8 cellular contexts compared by ENCODE assay signal in genomic region chr19:11482384-11483050, GRCh38. TPM values are rescaled to one million over a fixed set of nuclear protein-coding genes. Genes with fewer than 3 reads are reported as not detected.
DNase-seq lines count a peak whose midpoint lies in the region; ATAC-seq and TF ChIP-seq lines count a peak whose summit lies in the region.

No MANE protein-coding gene starts in this region.

- H3K36me3 Mint-ChIP-seq in osteocyte (ENCODE audit: unreplicated experiment), result no peaks in the 10 kb centered on the region

- H3K4me3 Mint-ChIP-seq in osteocyte (ENCODE audit: unreplicated experiment), result peak overlapping the region; percentile 65

- peaks cover 8% of the 10 kb centered on the region for H3K27me3 ChIP-seq in thoracic aorta (replicated peaks; ENCODE audit: insufficient read depth)

- H3K27me3 Mint-ChIP-seq in osteocyte (ENCODE audit: unreplicated experiment), result peaks cover 27% of the 10 kb centered on the region

- peaks cover 3% of the 10 kb centered on the region; the same call in 1 of the 2 replicates for H3K4me1 ChIP-seq in ES-I3 (ENCODE audit: insufficient read depth, low read length)
- peaks cover 10 to 22% of the 10 kb centered on the region in 2 donors for H3K4me1 ChIP-seq in thoracic aorta (ENCODE audit: control insufficient read depth in 1 of 2, low read depth in 2 of 2)

- H3K36me3 ChIP-seq in ES-I3 (ENCODE audit: insufficient read depth, low read length) (no peaks in the 10 kb centered on the region), thoracic aorta (no peaks in the 10 kb centered on the region)

- H3K4me3 ChIP-seq in thoracic aorta, result peak overlapping the region; percentile 60

- peak; percentile 27 for ATAC-seq in thoracic aorta (ENCODE audit: insufficient number of reproducible peaks, low FRiP score, low read depth)

- peaks cover 16% of the 10 kb centered on the region for H3K4me1 Mint-ChIP-seq in osteocyte (ENCODE audit: unreplicated experiment)

- no peak overlapping the region for H3K27ac ChIP-seq in thoracic aorta

- no peaks in the 10 kb centered on the region for H3K9me3 Mint-ChIP-seq in osteocyte (ENCODE audit: unreplicated experiment)

- TF ChIP-seq CTCF in osteocyte (IDR thresholded peaks at IDR 0.05) (peak; percentile 94), thoracic aorta (IDR thresholded peaks at IDR 0.05) (peak; percentile 95)

- H3K9ac ChIP-seq in ES-I3 (ENCODE audit: low read depth, low read length), result peak overlapping the region; percentile 36; the same call in 1 of the 2 replicates

- peak; percentile 37 for DNase-seq in HCEC 1CT
- peak; percentile 84 for DNase-seq in MV-4-11 (lab: John Stamatoyannopoulos, UW)
- peak; percentile 87 for DNase-seq in SK-N-DZ (ENCODE audit: low spot score)
- peak; percentile 88 for DNase-seq in activated naive CD4-positive, alpha-beta T cell treated with Interleukin-2 at 50 U/mL for 16 hours
- peak; percentile 94 for DNase-seq in germinal center (ENCODE audit: low spot score)
- DNase-seq in osteocyte (ENCODE audit: extremely low spot score, unreplicated experiment), result peak; percentile 93
- DNase-seq in thoracic aorta (ENCODE audit: low spot score), result peak; percentile 27

- no peak overlapping the region for H3K27ac Mint-ChIP-seq in osteocyte (ENCODE audit: unreplicated experiment)

- H3K9me3 ChIP-seq in ES-I3 (ENCODE audit: control insufficient read depth, insufficient read depth, low read length) (no peaks in the 10 kb centered on the region), thoracic aorta (no peaks in the 10 kb centered on the region)

RNA-seq across cellular contexts. Expression of gene ELAVL3, which starts 1.7 kb away (rescaled TPM):
- polyA plus RNA-seq in SK-N-DZ (2014; cell fraction: cytosol; rRNA removed), result 66.4 and 88.5 TPM in 2 replicates
- polyA plus RNA-seq in SK-N-DZ (2014; cell fraction: nucleus; rRNA removed), result 47.9 and 77.2 TPM in 2 replicates
- not detected in 2 replicates for total RNA-seq in osteocyte
- total RNA-seq in thoracic aorta, result not detected

RNA-seq across cellular contexts. Expression of gene ZNF653, which starts 23.1 kb away (rescaled TPM):
- polyA plus RNA-seq in SK-N-DZ (2014; cell fraction: cytosol; rRNA removed), result 4.0 and 10.3 TPM in 2 replicates
- 8.2 and 13.5 TPM in 2 replicates for polyA plus RNA-seq in SK-N-DZ (2014; cell fraction: nucleus; rRNA removed)
- total RNA-seq in osteocyte, result 10.3 and 15.1 TPM in 2 replicates
- total RNA-seq in thoracic aorta, result 10 to 100 TPM in 1 of 2 donors, 1 to 10 TPM in 1; 5.4 to 25.0 TPM

RNA-seq across cellular contexts. Expression of gene ECSIT, which starts 46.4 kb away (rescaled TPM):
- polyA plus RNA-seq in SK-N-DZ (2014; cell fraction: cytosol; rRNA removed), result 80.7 and 86.5 TPM in 2 replicates
- 105 and 118 TPM in 2 replicates for polyA plus RNA-seq in SK-N-DZ (2014; cell fraction: nucleus; rRNA removed)
- total RNA-seq in osteocyte (28.9 and 30.0 TPM in 2 replicates), thoracic aorta (10 to 100 TPM; 40.4 to 44.1 TPM)

RNA-seq across cellular contexts. Expression of gene PRKCSH, which starts 47.1 kb away (rescaled TPM):
- polyA plus RNA-seq in SK-N-DZ (2014; cell fraction: cytosol; rRNA removed), result 54.2 and 58.9 TPM in 2 replicates
- 111 and 113 TPM in 2 replicates for polyA plus RNA-seq in SK-N-DZ (2014; cell fraction: nucleus; rRNA removed)
- total RNA-seq in osteocyte (398 and 415 TPM in 2 replicates), thoracic aorta (100 to 1,000 TPM; 121 to 123 TPM)

RNA-seq across cellular contexts. Expression of gene ODAD3, which starts 47.6 kb away (rescaled TPM):
- 0.42 and 6.6 TPM in 2 replicates for polyA plus RNA-seq in SK-N-DZ (2014; cell fraction: cytosol; rRNA removed)
- 10.7 TPM in 1 of 2 replicates, not detected in the other for polyA plus RNA-seq in SK-N-DZ (2014; cell fraction: nucleus; rRNA removed)
- not detected in 2 replicates for total RNA-seq in osteocyte
- total RNA-seq in thoracic aorta, result 1 to 10 TPM in 1 of 2 donors, under 1 TPM in 1; 0.35 to 2.0 TPM

Comparison
In these comparisons a context has a peak if more than half of its experiments do, and no peak if none do; other contexts are left out.
1. DNase-seq: peak in every context shown above with its lines; median percentile 94 in germinal center; 93 in osteocyte; 88 in activated naive CD4-positive, alpha-beta T cell treated with Interleukin-2 at 50 U/mL for 16 hours; 87 in SK-N-DZ; 84 in MV-4-11; 37 in HCEC 1CT; 27 in thoracic aorta.